ENCODE assay signal across 1 cellular context in the genomic region with DNA sequence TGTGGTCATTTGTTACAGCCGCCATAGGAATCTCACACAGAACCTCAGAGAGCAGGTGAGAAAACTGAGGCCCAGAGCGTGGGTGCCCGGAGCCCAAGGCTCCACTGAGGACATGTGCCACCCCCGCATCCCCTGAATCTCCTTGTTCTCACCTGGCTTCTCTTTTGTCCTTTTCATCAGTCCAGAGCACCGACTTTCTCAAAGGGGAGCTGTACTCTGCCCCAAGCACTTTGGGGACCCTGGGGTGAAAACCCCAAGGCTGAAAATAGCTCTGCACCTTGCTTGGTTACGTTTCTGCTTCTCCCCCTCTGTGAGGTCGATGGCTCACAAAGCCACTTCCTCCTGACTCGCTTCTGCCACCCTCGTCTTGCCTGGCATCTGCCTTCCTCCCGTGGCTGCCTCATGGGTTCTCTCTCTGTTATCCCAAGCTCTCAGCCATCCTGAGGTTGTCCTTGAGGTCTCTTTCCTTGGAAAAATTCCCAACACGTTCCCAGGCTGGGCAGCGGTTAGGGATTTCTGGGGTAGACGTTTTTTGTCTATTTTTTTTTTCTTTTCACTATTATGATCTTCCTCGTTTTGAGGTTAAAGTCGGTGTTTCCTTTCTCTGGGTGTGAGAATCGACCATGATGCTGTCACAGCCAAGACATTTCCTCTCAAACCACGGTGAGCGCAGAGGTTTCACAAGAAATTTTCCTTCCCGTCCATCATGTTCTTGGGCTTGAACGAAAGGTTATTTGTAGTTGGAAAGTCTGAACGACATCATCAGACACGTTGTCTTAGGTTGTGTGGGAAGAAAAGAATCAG.
TF ChIP-seq lines count a peak whose summit lies in the region.

No MANE protein-coding gene starts in this region.

TF ChIP-seq in HepG2, 621 proteins besides CTCF, POLR2A, EP300 and RAD21 (continued from another document):
- TF ChIP-seq, protein P1, sequence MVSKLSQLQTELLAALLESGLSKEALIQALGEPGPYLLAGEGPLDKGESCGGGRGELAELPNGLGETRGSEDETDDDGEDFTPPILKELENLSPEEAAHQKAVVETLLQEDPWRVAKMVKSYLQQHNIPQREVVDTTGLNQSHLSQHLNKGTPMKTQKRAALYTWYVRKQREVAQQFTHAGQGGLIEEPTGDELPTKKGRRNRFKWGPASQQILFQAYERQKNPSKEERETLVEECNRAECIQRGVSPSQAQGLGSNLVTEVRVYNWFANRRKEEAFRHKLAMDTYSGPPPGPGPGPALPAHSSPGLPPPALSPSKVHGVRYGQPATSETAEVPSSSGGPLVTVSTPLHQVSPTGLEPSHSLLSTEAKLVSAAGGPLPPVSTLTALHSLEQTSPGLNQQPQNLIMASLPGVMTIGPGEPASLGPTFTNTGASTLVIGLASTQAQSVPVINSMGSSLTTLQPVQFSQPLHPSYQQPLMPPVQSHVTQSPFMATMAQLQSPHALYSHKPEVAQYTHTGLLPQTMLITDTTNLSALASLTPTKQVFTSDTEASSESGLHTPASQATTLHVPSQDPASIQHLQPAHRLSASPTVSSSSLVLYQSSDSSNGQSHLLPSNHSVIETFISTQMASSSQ (IDR thresholded peaks at IDR 0.05; ENCODE audit: low read depth) = no peak
- TF ChIP-seq, protein P1 (CRISPR knock-in tag; IDR thresholded peaks at IDR 0.05; ENCODE audit: borderline replicate concordance) = no peak
- no peak for TF ChIP-seq SIX4 (CRISPR knock-in tag; IDR thresholded peaks at IDR 0.05)
- TF ChIP-seq GATA4 (IDR thresholded peaks at IDR 0.05; ENCODE audit: borderline replicate concordance, low read depth) = no peak
- TF ChIP-seq ZNF232 (CRISPR knock-in tag; IDR thresholded peaks at IDR 0.05; ENCODE audit: borderline replicate concordance) = no peak
- TF ChIP-seq ZFP36 (IDR thresholded peaks at IDR 0.05; ENCODE audit: borderline replicate concordance, low read depth, low read length, partially characterized antibody) = no peak
- TF ChIP-seq ZNF577 (CRISPR knock-in tag; IDR thresholded peaks at IDR 0.05; ENCODE audit: borderline replicate concordance, low read depth) = no peak
- TF ChIP-seq CBX1 (IDR thresholded peaks at IDR 0.05; ENCODE audit: low read depth) = no peak
- TF ChIP-seq MEIS1 (CRISPR knock-in tag; IDR thresholded peaks at IDR 0.05; ENCODE audit: borderline replicate concordance) = no peak
- TF ChIP-seq ETV5 (CRISPR knock-in tag; IDR thresholded peaks at IDR 0.05; ENCODE audit: borderline replicate concordance) = no peak
- no peak for TF ChIP-seq THYN1 (CRISPR knock-in tag; IDR thresholded peaks at IDR 0.05; ENCODE audit: borderline replicate concordance, low read depth)
- TF ChIP-seq KLF16 (CRISPR knock-in tag; IDR thresholded peaks at IDR 0.05) = no peak
- TF ChIP-seq ZKSCAN5 (CRISPR knock-in tag; IDR thresholded peaks at IDR 0.05) = no peak
